ENCODE assay signal across 1 cellular context in the genomic region with DNA sequence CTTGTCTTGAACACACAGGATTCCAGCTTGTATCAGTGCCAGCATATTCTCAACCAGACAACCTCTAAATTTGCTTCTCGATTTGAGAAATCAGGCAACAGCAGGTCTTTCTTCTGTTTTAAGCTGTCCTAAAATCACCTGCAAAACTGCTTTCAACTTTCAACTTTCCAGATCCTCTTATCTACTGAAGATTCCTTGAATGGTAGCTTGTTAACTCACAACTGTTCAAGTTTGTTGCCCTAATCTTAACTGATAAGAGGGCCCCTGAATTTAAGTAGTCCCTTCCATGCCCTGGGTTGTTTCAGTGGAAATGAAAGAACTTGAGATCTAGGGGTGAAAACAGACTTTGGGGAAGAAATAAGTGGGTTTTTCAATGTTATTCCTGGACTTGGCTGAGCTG.
TF ChIP-seq lines count a peak whose summit lies in the region.

No MANE protein-coding gene starts in this region.

TF ChIP-seq in endothelial cell of umbilical vein, 7 proteins besides CTCF, POLR2A, EP300 and RAD21 (continued from another document):
- TF ChIP-seq FOS (IDR thresholded peaks at IDR 0.05; ENCODE audit: borderline replicate concordance, insufficient read depth, low read length) (no peak), MAX (IDR thresholded peaks at IDR 0.05; ENCODE audit: insufficient read depth, insufficient read length) (no peak)
